14 cellular contexts compared by ENCODE assay signal in genomic region chr15:40003491-40003916, GRCh38. TPM values are rescaled to one million over a fixed set of nuclear protein-coding genes. Genes with fewer than 3 reads are reported as not detected.
DNase-seq lines count a peak whose midpoint lies in the region; ATAC-seq and TF ChIP-seq lines count a peak whose summit lies in the region.
"Had no signal": no experiment of that assay in that cellular context is flagged by ENCODE, and none has a peak within 500 bp of the region (broad histone marks: within the 10 kb centered on the region; RNA-seq: fewer than 3 reads in every experiment).

No MANE protein-coding gene starts in this region.

- no peaks in the 10 kb centered on the region for H3K27me3 ChIP-seq in liver (ENCODE audit: control insufficient read depth in 4 of 4, insufficient read depth in 4 of 4, low read length in 3 of 4)

- peak overlapping the region in 1 of 2 donors; percentile 27 for H3K9ac ChIP-seq in liver (ENCODE audit: low read depth in 1 of 2, low read length in 2 of 2)

- H3K36me3 ChIP-seq in liver (ENCODE audit: control insufficient read depth in 4 of 4, insufficient read depth in 3 of 4, low read depth in 1 of 4, low read length in 3 of 4), result peaks cover 11 to 20% (median 17%) of the 10 kb centered on the region in 4 donors

- H3K9me3 ChIP-seq in liver (ENCODE audit: control insufficient read depth in 4 of 4, low read length in 3 of 4), result no peaks in the 10 kb centered on the region

- no peak for TF ChIP-seq POLR2A in lower leg skin (IDR thresholded peaks at IDR 0.05)

- 29% methylated on average over 3 of the region's 3 CpGs for WGBS in liver
- 46% methylated on average over 3 of the region's 3 CpGs for WGBS in lower leg skin, 2 donors

- no peak for TF ChIP-seq RAD21 in liver (IDR thresholded peaks at IDR 0.05)

- H3K4me3 ChIP-seq in liver (ENCODE audit: low read depth in 1 of 3, low read length in 3 of 3) (peak overlapping the region in 2 of 3 donors; percentile 4 to 23), lower leg skin (ENCODE audit: low read depth, poor library complexity, severe bottlenecking) (no peak overlapping the region)

- TF ChIP-seq CTCF in VCaP (conservative IDR thresholded peaks at IDR 0.05) (no peak), liver (IDR thresholded peaks at IDR 0.05; ENCODE audit: low read depth, low read length, missing input control) (no peak), lower leg skin (IDR thresholded peaks at IDR 0.05) (no peak)

- intact Hi-C loops in lower leg skin (cut with DNase I; ENCODE audit: low total_unique reads), result no loop called here

- ATAC-seq in HG03457 (IDR thresholded peaks at IDR 0.05; ENCODE audit: unreplicated experiment), result no peak

- H3K4me1 ChIP-seq in liver (ENCODE audit: control insufficient read depth in 4 of 4, insufficient read depth in 4 of 4, low read length in 3 of 4), result peaks cover 2 to 21% (median 19%) of the 10 kb centered on the region in 4 donors

- DNase-seq in COLO668 (lab: John Stamatoyannopoulos, UW; ENCODE audit: unreplicated experiment) (peak; percentile 38), HT-29 (ENCODE audit: low spot score) (peak; percentile 42), lower leg skin (ENCODE audit: low spot score in 2 of 2) (no peak), SW 1271 (lab: John Stamatoyannopoulos, UW) (no peak)
- no peak for DNase-seq in stimulated activated CD4-positive, alpha-beta T cell treated with anti-CD3 and anti-CD28 coated beads, Interleukin-15, amount 100 ng/mL, for 24 hours
- DNase-seq: ACHN; CD4-positive, alpha-beta T cell; NCI-H1436; NCI-H2107; NCI-H446; RPMI8226 had no signal

- peak overlapping the region; percentile 35 for H3K27ac ChIP-seq in VCaP
- H3K27ac ChIP-seq in liver (ENCODE audit: low read depth in 1 of 2, low read length in 2 of 2), result peak overlapping the region; percentile 53 to 59

TF ChIP-seq in liver, 16 proteins besides CTCF, POLR2A, EP300 and RAD21:
- peak in 1 of 2 donors; percentile 53 for TF ChIP-seq RXRA (IDR thresholded peaks at IDR 0.05)
- peak in 1 of 2 donors; percentile 48 for TF ChIP-seq HNF4A (conservative IDR thresholded peaks at IDR 0.05)
- no peak for TF ChIP-seq HNF4G (IDR thresholded peaks at IDR 0.05)
- peak; percentile 17 for TF ChIP-seq YY1 (IDR thresholded peaks at IDR 0.05)
- TF ChIP-seq EGR1 (IDR thresholded peaks at IDR 0.05; ENCODE audit: low read depth in 2 of 2), result no peak
- no peak for TF ChIP-seq FOXA1 (IDR thresholded peaks at IDR 0.05)
- TF ChIP-seq JUND (IDR thresholded peaks at IDR 0.05), result no peak
- no peak for TF ChIP-seq NR2F2 (IDR thresholded peaks at IDR 0.05)
- TF ChIP-seq SP1 (IDR thresholded peaks at IDR 0.05), result no peak
- TF ChIP-seq, protein P1, sequence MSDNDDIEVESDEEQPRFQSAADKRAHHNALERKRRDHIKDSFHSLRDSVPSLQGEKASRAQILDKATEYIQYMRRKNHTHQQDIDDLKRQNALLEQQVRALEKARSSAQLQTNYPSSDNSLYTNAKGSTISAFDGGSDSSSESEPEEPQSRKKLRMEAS (IDR thresholded peaks at IDR 0.05), result peak; percentile 54
- no peak for TF ChIP-seq GABPA (IDR thresholded peaks at IDR 0.05 in 1 of 2, conservative IDR thresholded peaks at IDR 0.05 in 1 of 2)
- no peak for TF ChIP-seq REST (IDR thresholded peaks at IDR 0.05)
- TF ChIP-seq, protein P2, sequence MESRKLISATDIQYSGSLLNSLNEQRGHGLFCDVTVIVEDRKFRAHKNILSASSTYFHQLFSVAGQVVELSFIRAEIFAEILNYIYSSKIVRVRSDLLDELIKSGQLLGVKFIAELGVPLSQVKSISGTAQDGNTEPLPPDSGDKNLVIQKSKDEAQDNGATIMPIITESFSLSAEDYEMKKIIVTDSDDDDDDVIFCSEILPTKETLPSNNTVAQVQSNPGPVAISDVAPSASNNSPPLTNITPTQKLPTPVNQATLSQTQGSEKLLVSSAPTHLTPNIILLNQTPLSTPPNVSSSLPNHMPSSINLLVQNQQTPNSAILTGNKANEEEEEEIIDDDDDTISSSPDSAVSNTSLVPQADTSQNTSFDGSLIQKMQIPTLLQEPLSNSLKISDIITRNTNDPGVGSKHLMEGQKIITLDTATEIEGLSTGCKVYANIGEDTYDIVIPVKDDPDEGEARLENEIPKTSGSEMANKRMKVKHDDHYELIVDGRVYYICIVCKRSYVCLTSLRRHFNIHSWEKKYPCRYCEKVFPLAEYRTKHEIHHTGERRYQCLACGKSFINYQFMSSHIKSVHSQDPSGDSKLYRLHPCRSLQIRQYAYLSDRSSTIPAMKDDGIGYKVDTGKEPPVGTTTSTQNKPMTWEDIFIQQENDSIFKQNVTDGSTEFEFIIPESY (IDR thresholded peaks at IDR 0.05), result no peak
- no peak for TF ChIP-seq TAF1 (conservative IDR thresholded peaks at IDR 0.05)
- TF ChIP-seq, protein P3, sequence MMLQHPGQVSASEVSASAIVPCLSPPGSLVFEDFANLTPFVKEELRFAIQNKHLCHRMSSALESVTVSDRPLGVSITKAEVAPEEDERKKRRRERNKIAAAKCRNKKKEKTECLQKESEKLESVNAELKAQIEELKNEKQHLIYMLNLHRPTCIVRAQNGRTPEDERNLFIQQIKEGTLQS (IDR thresholded peaks at IDR 0.05), result no peak
- TF ChIP-seq FOXA2 (IDR thresholded peaks at IDR 0.05), result peak; percentile 66

RNA-seq across cellular contexts. Expression of gene SRP14, which starts 35.5 kb away (rescaled TPM):
- total RNA-seq in HT-29 (2014; rRNA removed; shearing (Covaris generic)), result 245 and 295 TPM in 2 replicates
- total RNA-seq in liver (10 to 100 TPM; 67.2 to 84.9 TPM), lower leg skin (100 to 1,000 TPM; 177 to 220 (median 201) TPM)
- 100 to 1,000 TPM; 146 to 357 TPM for polyA plus RNA-seq in liver

Comparison
In these comparisons a context has a peak if more than half of its experiments do, and no peak if none do; other contexts are left out.
1. DNase-seq: peak in COLO668 (single experiment) and HT-29 (single experiment); none in lower leg skin (0 of 2), SW 1271 (0 of 2) and stimulated activated CD4-positive, alpha-beta T cell treated with anti-CD3 and anti-CD28 coated beads, Interleukin-15, amount 100 ng/mL, for 24 hours (single experiment).